8 cellular contexts compared by ENCODE assay signal in the genomic region with DNA sequence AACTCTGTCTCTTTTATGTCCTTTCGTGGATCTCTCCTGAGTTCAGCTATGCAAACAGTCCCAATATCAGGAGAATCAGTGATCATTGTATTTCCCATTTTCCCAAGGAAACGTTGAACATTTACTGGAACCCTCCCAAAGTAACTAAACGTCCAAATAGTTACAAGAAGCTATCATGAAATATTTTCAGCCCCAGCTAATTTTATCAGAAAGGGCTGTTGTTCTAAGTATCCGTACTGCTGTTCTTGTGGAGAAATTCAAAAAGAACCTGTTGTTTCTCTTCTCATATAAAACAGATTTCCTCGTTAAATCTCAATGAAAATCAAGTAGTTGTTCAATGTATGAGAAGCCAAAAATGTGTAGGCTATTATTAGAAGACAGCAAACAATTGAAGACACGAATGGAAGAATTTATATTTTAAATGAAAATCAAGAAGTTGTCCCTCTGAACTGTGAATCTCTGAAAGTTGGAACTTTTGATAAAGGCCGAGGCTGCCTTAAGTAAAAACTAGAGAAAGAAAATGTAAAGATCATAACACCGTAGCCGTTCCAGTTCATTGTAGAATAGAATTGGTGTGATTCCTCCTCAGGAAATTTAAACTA.
A peak's percentile ranks its signal among the peaks of the same experiment; 100 is the strongest.
DNase-seq lines count a peak whose midpoint lies in the region; ATAC-seq, FAIRE-seq and TF ChIP-seq lines count a peak whose summit lies in the region.

No MANE protein-coding gene starts in this region.

- no peak overlapping the region for H3T11ph ChIP-seq in H9 (ENCODE audit: low read length)

- no peaks in the 10 kb centered on the region for H3K79me2 ChIP-seq in H9 (ENCODE audit: insufficient read depth, low read length)

- no peak for DNase-seq in H9
- DNase-seq in activated B cell treated with CpG ODN at 0.5 μM for 24 hours, result no peak
- DNase-seq in glutamatergic neuron, result no peak
- DNase-seq in small intestine, result no peak
- no peak for DNase-seq in NOMO-1 treated with dmso at 0.1 percent for 144 hours (lab: John Stamatoyannopoulos, UW; ENCODE audit: unreplicated experiment)
- no peak for DNase-seq in left lobe of liver (ENCODE audit: low spot score)

- H2BK15ac ChIP-seq in H9 (ENCODE audit: low read depth, low read length), result no peak overlapping the region

- H4K5ac ChIP-seq in H9 (ENCODE audit: insufficient read length, low read depth, low read length), result no peak overlapping the region

- no peak overlapping the region for H2AFZ ChIP-seq in H9 (ENCODE audit: low read length)

- no peak overlapping the region for H4K91ac ChIP-seq in H9 (ENCODE audit: insufficient read length, low read depth, low read length)

- H3K9me3 ChIP-seq in H9 (ENCODE audit: control insufficient read depth, low read depth, low read length) (no peaks in the 10 kb centered on the region), small intestine (ENCODE audit: control insufficient read depth, low read depth) (no peaks in the 10 kb centered on the region)

- no peak overlapping the region for H3K4ac ChIP-seq in H9 (ENCODE audit: low read depth, low read length)

- CTCF ChIA-PET in activated B cell treated with CpG ODN at 0.5 μM for 24 hours (lab: Charles Lee), result interaction anchor here (0.9 to 1.6 kb wide), 2 partner anchors 12 to 19 kb away, joined by 4 read pairs; a partner anchor contains a TSS

- no peak for FAIRE-seq in small intestine (lab: Jason Lieb, UNC)

- WGBS in H9 (ENCODE audit: extremely low coverage, insufficient read length, low lambda C conversion rate), result no CpG with 5 or more reads among the region's 9 CpGs
- 2 to 15% (median 5%) methylated on average over 9 of the region's 9 CpGs for WGBS in small intestine, 3 donors

- no peaks in the 10 kb centered on the region for H3K36me3 ChIP-seq in small intestine (ENCODE audit: control insufficient read depth in 2 of 2, insufficient read depth in 2 of 2, low read length in 2 of 2)

- peak overlapping the region; percentile 32 for H3K9ac ChIP-seq in H9 (ENCODE audit: extremely low read depth, insufficient read length, low read length)

- no peaks in the 10 kb centered on the region for H3K27me3 ChIP-seq in H9 (ENCODE audit: insufficient read depth, low read length)
- no peaks in the 10 kb centered on the region for H3K27me3 ChIP-seq in small intestine (ENCODE audit: control insufficient read depth in 2 of 2, insufficient read depth in 2 of 2, low read length in 2 of 2)

- H3K56ac ChIP-seq in H9 (ENCODE audit: insufficient read length, low read depth, low read length), result no peak overlapping the region

- intact Hi-C loops in activated B cell treated with CpG ODN at 0.5 μM for 24 hours (cut with micrococcal nuclease), result loop anchor here (1.0 to 10.0 kb wide), 3 partner anchors 37 to 1940 kb away; a partner anchor contains a TSS

- H2BK20ac ChIP-seq in H9 (ENCODE audit: low read depth, low read length, poor library complexity, severe bottlenecking), result no peak overlapping the region

- H3K23ac ChIP-seq in H9 (ENCODE audit: insufficient read length, low read depth, low read length), result no peak overlapping the region

- H2BK120ac ChIP-seq in H9 (ENCODE audit: low read depth, low read length, poor library complexity, severe bottlenecking), result no peak overlapping the region

- H3K27ac ChIP-seq in H9 (ENCODE audit: insufficient read length, low read depth, low read length) (no peak overlapping the region), small intestine (ENCODE audit: low read depth in 1 of 2, low read length in 1 of 2) (peak overlapping the region; percentile 94 to 95)

- H3K18ac ChIP-seq in H9 (ENCODE audit: insufficient read length, low read depth, low read length), result no peak overlapping the region

- H3K36me3 Mint-ChIP-seq in H9 (ENCODE audit: insufficient read depth in 1 of 3, low read depth in 3 of 3) (peaks cover 4 to 9% (median 6%) of the 10 kb centered on the region in 3 experiments; a peak in 5 of 7 replicates), activated B cell treated with CpG ODN at 0.5 μM for 24 hours (ENCODE audit: low read depth) (peaks cover 35% of the 10 kb centered on the region), glutamatergic neuron (ENCODE audit: unreplicated experiment) (no peaks in the 10 kb centered on the region)

- H3K23me2 ChIP-seq in H9 (ENCODE audit: insufficient read length, low read depth, low read length, poor library complexity, severe bottlenecking), result peaks cover 4% of the 10 kb centered on the region

- peak overlapping the region; percentile 64 for H3K4me2 ChIP-seq in H9 (ENCODE audit: insufficient read depth, insufficient read length, low read length)

- ATAC-seq in activated B cell treated with CpG ODN at 0.5 μM for 24 hours (ENCODE audit: low read depth) (no peak), HG02763 (IDR thresholded peaks at IDR 0.05; ENCODE audit: unreplicated experiment) (no peak), GM21576 (IDR thresholded peaks at IDR 0.05; ENCODE audit: unreplicated experiment) (no peak), left lobe of liver (no peak)

- H3K4me1 ChIP-seq in H9 (ENCODE audit: insufficient read depth, low read length), result no peaks in the 10 kb centered on the region
- no peaks in the 10 kb centered on the region for H3K4me1 ChIP-seq in small intestine (ENCODE audit: control insufficient read depth in 2 of 2, insufficient read depth in 1 of 2, low read depth in 1 of 2, low read length in 1 of 2)

- H2AK5ac ChIP-seq in H9 (ENCODE audit: insufficient read length, low read length), result no peak overlapping the region

- H3K27ac Mint-ChIP-seq in H9 (peak overlapping the region; percentile 33 to 99 (median 99); a peak in 6 of 7 replicates), activated B cell treated with CpG ODN at 0.5 μM for 24 hours (peak overlapping the region; percentile 96), glutamatergic neuron (ENCODE audit: unreplicated experiment) (no peak overlapping the region)

- H4K8ac ChIP-seq in H9 (replicated peaks; ENCODE audit: insufficient read length, low read depth, low read length), result no peak overlapping the region

- no peak overlapping the region for H2BK12ac ChIP-seq in H9 (ENCODE audit: insufficient read length, low read depth, low read length)

- H3K4me3 Mint-ChIP-seq in H9, result peak overlapping the region; percentile 95 to 97
- H3K4me3 Mint-ChIP-seq in activated B cell treated with CpG ODN at 0.5 μM for 24 hours, result peak overlapping the region; percentile 93
- H3K4me3 Mint-ChIP-seq in glutamatergic neuron (ENCODE audit: unreplicated experiment), result peak overlapping the region; percentile 84

- H4K20me1 ChIP-seq in H9 (ENCODE audit: control insufficient read depth, insufficient read depth, insufficient read length), result no peaks in the 10 kb centered on the region

- H3K79me1 ChIP-seq in H9 (ENCODE audit: insufficient read depth, low read depth, low read length, poor library complexity, severe bottlenecking), result no peaks in the 10 kb centered on the region

- peaks cover 13 to 19% of the 10 kb centered on the region in 2 experiments for H3K4me1 Mint-ChIP-seq in H9
- peaks cover 40% of the 10 kb centered on the region for H3K4me1 Mint-ChIP-seq in activated B cell treated with CpG ODN at 0.5 μM for 24 hours
- H3K4me1 Mint-ChIP-seq in glutamatergic neuron (ENCODE audit: low read depth, unreplicated experiment), result peaks cover 6% of the 10 kb centered on the region

- TF ChIP-seq CTCF in H9 (conservative IDR thresholded peaks at IDR 0.05), result no peak
- TF ChIP-seq CTCF in activated B cell treated with CpG ODN at 0.5 μM for 24 hours (IDR thresholded peaks at IDR 0.05), result no peak
- TF ChIP-seq CTCF in glutamatergic neuron (IDR thresholded peaks at IDR 0.05; ENCODE audit: partially characterized antibody, unreplicated experiment), result no peak

- H3K27me3 Mint-ChIP-seq in H9 (ENCODE audit: low read depth) (peaks cover 10% of the 10 kb centered on the region; the same call in 1 of the 2 replicates), activated B cell treated with CpG ODN at 0.5 μM for 24 hours (no peaks in the 10 kb centered on the region), glutamatergic neuron (ENCODE audit: unreplicated experiment) (peaks cover under 1% of the 10 kb centered on the region)

- H3K9me3 Mint-ChIP-seq in H9, result no peaks in the 10 kb centered on the region; a peak in 2 of 5 replicates
- no peaks in the 10 kb centered on the region for H3K9me3 Mint-ChIP-seq in activated B cell treated with CpG ODN at 0.5 μM for 24 hours
- H3K9me3 Mint-ChIP-seq in glutamatergic neuron (ENCODE audit: unreplicated experiment), result peaks cover 10% of the 10 kb centered on the region

- H3K14ac ChIP-seq in H9 (ENCODE audit: insufficient read depth, low read length), result no peak overlapping the region

- H2BK5ac ChIP-seq in H9 (ENCODE audit: insufficient read length, low read length), result no peak overlapping the region

- peak overlapping the region in 1 of 2 donors; percentile 82 for H3K4me3 ChIP-seq in small intestine (ENCODE audit: low read depth in 1 of 2, low read length in 2 of 2)

- POLR2A ChIA-PET in activated B cell treated with CpG ODN at 0.5 μM for 24 hours (lab: Charles Lee), result interaction anchor here (0.6 to 20.1 kb wide), 27 partner anchors 8 to 1885 kb away, joined by 3 to 1229 read pairs (median 39); a partner anchor contains a TSS
